ENCODE assay signal across 2 cellular contexts in genomic region chr14:58298880-58299664, GRCh38.
TF ChIP-seq lines count a peak whose summit lies in the region.

No MANE protein-coding gene starts in this region.

TF ChIP-seq in IMR-90, 13 proteins besides CTCF, POLR2A, EP300 and RAD21:
- TF ChIP-seq MXI1 (IDR thresholded peaks at IDR 0.05; ENCODE audit: borderline replicate concordance, low read depth, low read length) (0 out of 2 replicates have a peak, but pooled peaks have one; percentile 5), MAZ (IDR thresholded peaks at IDR 0.05; ENCODE audit: borderline replicate concordance, low read depth, low read length) (no peak)

TF ChIP-seq in H1, 55 proteins besides CTCF, POLR2A, EP300 and RAD21:
- TF ChIP-seq SIN3A (conservative IDR thresholded peaks at IDR 0.05 in 1 of 2, IDR thresholded peaks at IDR 0.05 in 1 of 2; ENCODE audit: low read depth in 1 of 2, low read length in 2 of 2) (no peak; a peak in 1 of 4 replicates), ATF2 (IDR thresholded peaks at IDR 0.05; ENCODE audit: low read length) (no peak), TAF1 (IDR thresholded peaks at IDR 0.05; ENCODE audit: low read depth, low read length) (peak; percentile 16; the same call in 1 of the 2 replicates), KDM5A (IDR thresholded peaks at IDR 0.05; ENCODE audit: low read length) (0 out of 2 replicates have a peak, but pooled peaks have one; percentile 32), MAFK (IDR thresholded peaks at IDR 0.05; ENCODE audit: low read depth, low read length) (no peak), CREB1 (IDR thresholded peaks at IDR 0.05) (no peak), ASH2L (IDR thresholded peaks at IDR 0.05; ENCODE audit: low read length) (peak; percentile 69), YY1 (IDR thresholded peaks at IDR 0.05; ENCODE audit: low read depth, low read length) (peak; percentile 8; the same call in 1 of the 2 replicates), JUN (IDR thresholded peaks at IDR 0.05; ENCODE audit: low read depth, low read length) (no peak), ZNF274 (IDR thresholded peaks at IDR 0.05; ENCODE audit: borderline replicate concordance, extremely low read depth, low read length) (no peak), RNF2 (IDR thresholded peaks at IDR 0.05; ENCODE audit: borderline replicate concordance, low read depth, low read length, missing control alignments, poor library complexity, severe bottlenecking) (no peak), TEAD4 (IDR thresholded peaks at IDR 0.05; ENCODE audit: low read depth, low read length) (no peak), KDM4A (IDR thresholded peaks at IDR 0.05; ENCODE audit: low read depth, low read length, severe bottlenecking) (peak; percentile 46), SUZ12 (IDR thresholded peaks at IDR 0.05; ENCODE audit: low read length) (no peak), POU5F1 (IDR thresholded peaks at IDR 0.05; ENCODE audit: low read depth, low read length) (no peak), GTF2F1 (IDR thresholded peaks at IDR 0.05; ENCODE audit: borderline replicate concordance, low read depth, low read length) (no peak), RBBP5 (IDR thresholded peaks at IDR 0.05; ENCODE audit: borderline replicate concordance, low read depth, low read length) (peak; percentile 86; the same call in 1 of the 2 replicates), SIX5 (IDR thresholded peaks at IDR 0.05; ENCODE audit: low read depth, low read length) (no peak), CHD1 (IDR thresholded peaks at IDR 0.05; ENCODE audit: low read depth, low read length) (no peak), BCL11A (IDR thresholded peaks at IDR 0.05; ENCODE audit: low read depth in 2 of 2, low read length in 2 of 2) (no peak), CEBPB (IDR thresholded peaks at IDR 0.05; ENCODE audit: low read depth, low read length) (no peak)
- TF ChIP-seq, protein P1, sequence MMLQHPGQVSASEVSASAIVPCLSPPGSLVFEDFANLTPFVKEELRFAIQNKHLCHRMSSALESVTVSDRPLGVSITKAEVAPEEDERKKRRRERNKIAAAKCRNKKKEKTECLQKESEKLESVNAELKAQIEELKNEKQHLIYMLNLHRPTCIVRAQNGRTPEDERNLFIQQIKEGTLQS (IDR thresholded peaks at IDR 0.05; ENCODE audit: insufficient read depth, low read depth, low read length), result no peak
TF ChIP-seq in H1: peak in this region for 6.
